Comparison of ENCODE assay signal across 15 cellular contexts in genomic region chr4:40311811-40312346, GRCh38. TPM values are rescaled to one million over a fixed set of nuclear protein-coding genes. Genes with fewer than 3 reads are reported as not detected.
DNase-seq lines count a peak whose midpoint lies in the region; ATAC-seq and TF ChIP-seq lines count a peak whose summit lies in the region.
"Had no signal": no experiment of that assay in that cellular context is flagged by ENCODE, and none has a peak within 500 bp of the region (broad histone marks: within the 10 kb centered on the region; RNA-seq: fewer than 3 reads in every experiment).

No MANE protein-coding gene starts in this region.

- no peaks in the 10 kb centered on the region for H3K27me3 ChIP-seq in esophagus squamous epithelium
- H3K27me3 ChIP-seq: adrenal gland, tibial nerve had no signal

- no peak for ATAC-seq in stimulated activated effector memory CD8-positive, alpha-beta T cell treated with anti-CD3 and anti-CD28 coated beads, Interleukin-12 subunit alpha, Interleukin-12 subunit beta, amount 100 ng/mL, for 72 hours
- no peak for ATAC-seq in GM21717 (IDR thresholded peaks at IDR 0.05; ENCODE audit: unreplicated experiment)
- ATAC-seq: activated CD4-positive, CD25-positive, alpha-beta regulatory T cell treated with anti-CD3 and anti-CD28 coated beads, Interleukin-2, amount 50 U/mL, for 24 hours had no signal

- H3K36me3 ChIP-seq in esophagus squamous epithelium = no peaks in the 10 kb centered on the region
- H3K36me3 ChIP-seq: adrenal gland, tibial nerve had no signal

- no peak for TF ChIP-seq CTCF in VCaP (conservative IDR thresholded peaks at IDR 0.05)
- TF ChIP-seq CTCF in esophagus squamous epithelium (IDR thresholded peaks at IDR 0.05) = no peak
- TF ChIP-seq CTCF in GM10248 (IDR thresholded peaks at IDR 0.05; ENCODE audit: control extremely low read depth, extremely low read depth, low read depth, missing control alignments) = no peak

- intact Hi-C loops in esophagus squamous epithelium (cut with DNase I) = no loop called here

- no peaks in the 10 kb centered on the region for H3K9me3 Mint-ChIP-seq in activated CD4-positive, alpha-beta T cell treated with anti-CD3 and anti-CD28 coated beads, Interleukin-2, amount 10 ng/mL, durations not matched to agents 7 days and 5 days
- no peaks in the 10 kb centered on the region for H3K9me3 Mint-ChIP-seq in stimulated activated effector memory CD8-positive, alpha-beta T cell treated with anti-CD3 and anti-CD28 coated beads, Interleukin-12 subunit alpha, Interleukin-12 subunit beta, amount 100 ng/mL, for 72 hours

- H3K4me3 Mint-ChIP-seq in activated CD4-positive, alpha-beta T cell treated with anti-CD3 and anti-CD28 coated beads, Interleukin-2, amount 10 ng/mL, durations not matched to agents 7 days and 5 days = peak overlapping the region; percentile 5
- no peak overlapping the region for H3K4me3 Mint-ChIP-seq in stimulated activated effector memory CD8-positive, alpha-beta T cell treated with anti-CD3 and anti-CD28 coated beads, Interleukin-12 subunit alpha, Interleukin-12 subunit beta, amount 100 ng/mL, for 72 hours

- H3K36me3 Mint-ChIP-seq in activated CD4-positive, alpha-beta T cell treated with anti-CD3 and anti-CD28 coated beads, Interleukin-2, amount 10 ng/mL, durations not matched to agents 7 days and 5 days (ENCODE audit: low read depth) = no peaks in the 10 kb centered on the region
- H3K36me3 Mint-ChIP-seq in stimulated activated effector memory CD8-positive, alpha-beta T cell treated with anti-CD3 and anti-CD28 coated beads, Interleukin-12 subunit alpha, Interleukin-12 subunit beta, amount 100 ng/mL, for 72 hours = peaks cover 9% of the 10 kb centered on the region

- H3K4me1 ChIP-seq in esophagus squamous epithelium = peaks cover 8 to 47% (median 9%) of the 10 kb centered on the region in 3 donors

- peaks cover 77% of the 10 kb centered on the region for H3K4me1 Mint-ChIP-seq in activated CD4-positive, alpha-beta T cell treated with anti-CD3 and anti-CD28 coated beads, Interleukin-2, amount 10 ng/mL, durations not matched to agents 7 days and 5 days
- peaks cover 46% of the 10 kb centered on the region for H3K4me1 Mint-ChIP-seq in stimulated activated effector memory CD8-positive, alpha-beta T cell treated with anti-CD3 and anti-CD28 coated beads, Interleukin-12 subunit alpha, Interleukin-12 subunit beta, amount 100 ng/mL, for 72 hours

- POLR2A ChIA-PET in activated CD4-positive, alpha-beta T cell treated with anti-CD3 and anti-CD28 coated beads, Interleukin-2, amount 10 ng/mL, durations not matched to agents 7 days and 5 days (lab: Charles Lee) = interaction anchor here (0.7 kb wide), 1 partner anchor 117 kb away, joined by 3 read pairs; no protein-coding TSS in a partner anchor
- POLR2A ChIA-PET in GM10248 (lab: Yijun Ruan, JAX) = interaction anchor here (0.7 kb wide), 2 partner anchors 65 to 84 kb away, joined by 3 to 4 read pairs; no protein-coding TSS in a partner anchor

- H3K9me3 ChIP-seq in esophagus squamous epithelium = no peaks in the 10 kb centered on the region
- H3K9me3 ChIP-seq: adrenal gland, tibial nerve had no signal

- H3K27ac ChIP-seq in VCaP = peak overlapping the region; percentile 76
- H3K27ac ChIP-seq in esophagus squamous epithelium = peak overlapping the region; percentile 32 to 65 (median 52)
- H3K27ac ChIP-seq: adrenal gland, tibial nerve had no signal

- peak; percentile 56 for DNase-seq in activated CD4-positive, alpha-beta T cell treated with anti-CD3 and anti-CD28 coated beads, Interleukin-2, amount 10 ng/mL, durations not matched to agents 7 days and 5 days
- DNase-seq in activated CD4-positive, alpha-beta T cell treated with anti-CD3 and anti-CD28 coated beads, Interleukin-2, amount 50 U/mL, for 48 hours = no peak
- no peak for DNase-seq in esophagus squamous epithelium (lab: John Stamatoyannopoulos, UW)
- DNase-seq in stimulated activated effector memory CD8-positive, alpha-beta T cell treated with anti-CD3 and anti-CD28 coated beads, Interleukin-12 subunit alpha, Interleukin-12 subunit beta, amount 100 ng/mL, for 72 hours (ENCODE audit: low spot score in 2 of 2) = no peak
- DNase-seq in NCI-H2196 (lab: John Stamatoyannopoulos, UW; ENCODE audit: unreplicated experiment) = no peak
- DNase-seq in GM10248 (ENCODE audit: extremely low spot score) = no peak
- DNase-seq: adrenal gland, EL, NCI-H345 had no signal

- CTCF ChIA-PET in activated CD4-positive, alpha-beta T cell treated with anti-CD3 and anti-CD28 coated beads, Interleukin-2, amount 10 ng/mL, durations not matched to agents 7 days and 5 days (lab: Charles Lee) = interaction anchor here (0.7 to 4.1 kb wide), 5 partner anchors 100 to 336 kb away, joined by 3 to 19 read pairs (median 3); partner anchors contain the start of gene N4BP2
- CTCF ChIA-PET in GM10248 (lab: Yijun Ruan, JAX) = interaction anchor here (1.0 to 5.8 kb wide), 6 partner anchors 11 to 256 kb away, joined by 3 to 84 read pairs (median 4); partner anchors contain the start of gene N4BP2

- no peaks in the 10 kb centered on the region for H3K27me3 Mint-ChIP-seq in activated CD4-positive, alpha-beta T cell treated with anti-CD3 and anti-CD28 coated beads, Interleukin-2, amount 10 ng/mL, durations not matched to agents 7 days and 5 days

- H3K27ac Mint-ChIP-seq in activated CD4-positive, alpha-beta T cell treated with anti-CD3 and anti-CD28 coated beads, Interleukin-2, amount 10 ng/mL, durations not matched to agents 7 days and 5 days = peak overlapping the region; percentile 34
- H3K27ac Mint-ChIP-seq in stimulated activated effector memory CD8-positive, alpha-beta T cell treated with anti-CD3 and anti-CD28 coated beads, Interleukin-12 subunit alpha, Interleukin-12 subunit beta, amount 100 ng/mL, for 72 hours = peak overlapping the region; percentile 11

- no peak for TF ChIP-seq POLR2A in esophagus squamous epithelium (IDR thresholded peaks at IDR 0.05)

- 15 to 36% methylated on average over 8 to 10 of the region's 11 CpGs for WGBS in esophagus squamous epithelium, 2 donors

- no peak overlapping the region for H3K4me3 ChIP-seq in esophagus squamous epithelium
- H3K4me3 ChIP-seq: adrenal gland, tibial nerve had no signal

RNA-seq across cellular contexts. Expression of gene CHRNA9, which starts 23.3 kb away (rescaled TPM):
- not detected for total RNA-seq in activated CD4-positive, alpha-beta T cell treated with anti-CD3 and anti-CD28 coated beads, Interleukin-2, amount 10 ng/mL, durations not matched to agents 7 days and 5 days
- not detected for total RNA-seq in esophagus squamous epithelium
- total RNA-seq: adrenal gland, dermis microvascular lymphatic vessel endothelial cell, renal cortical epithelial cell, tibial nerve had no signal
